ENCODE assay signal across 1 cellular context in the genomic region with DNA sequence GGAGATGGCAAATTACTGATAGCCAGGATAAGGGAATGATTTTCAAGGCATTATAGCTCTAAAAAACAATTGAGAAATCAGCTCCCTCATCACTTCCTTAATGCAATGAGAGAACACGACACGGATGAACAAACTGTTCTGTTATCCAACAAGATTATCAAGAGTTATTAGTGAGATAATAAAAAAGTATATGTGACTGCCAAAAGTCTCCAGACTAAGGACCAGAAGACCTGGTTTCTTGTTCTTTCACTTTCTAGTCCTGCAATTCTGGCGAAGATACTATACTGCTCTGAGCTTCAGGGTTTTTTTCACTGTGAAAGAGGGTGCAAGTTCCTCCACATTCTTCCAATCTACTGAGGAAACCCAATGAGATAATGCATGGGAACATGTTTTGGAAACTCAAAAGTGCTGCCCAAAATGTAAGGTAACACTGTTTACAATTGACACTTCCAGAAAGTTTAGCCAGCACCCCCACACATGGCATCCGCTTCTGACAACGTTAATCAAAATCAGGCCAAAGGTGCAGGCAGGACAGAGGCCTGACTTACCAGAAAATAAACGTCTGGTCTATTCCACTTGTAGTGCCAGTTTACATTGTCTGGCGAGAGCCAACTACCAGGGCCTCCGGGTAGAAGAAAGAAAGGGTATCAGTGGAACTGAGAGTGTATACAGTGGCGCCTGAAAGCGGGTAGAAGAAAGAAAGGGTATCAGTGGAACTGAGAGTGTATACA.
TF ChIP-seq lines count a peak whose summit lies in the region.

No MANE protein-coding gene starts in this region.

TF ChIP-seq in SK-N-SH, 30 proteins besides CTCF, POLR2A, EP300 and RAD21 (continued from another document):
- no peak for TF ChIP-seq MEF2A (IDR thresholded peaks at IDR 0.05; ENCODE audit: borderline replicate concordance, low read depth)
- no peak for TF ChIP-seq RFX5 (IDR thresholded peaks at IDR 0.05; ENCODE audit: low read length)
- no peak for TF ChIP-seq CHD2 (IDR thresholded peaks at IDR 0.05; ENCODE audit: low read length, partially characterized antibody)
- TF ChIP-seq TAF1 (IDR thresholded peaks at IDR 0.05; ENCODE audit: borderline replicate concordance, low read depth, low read length): no peak
- TF ChIP-seq TEAD4 (IDR thresholded peaks at IDR 0.05; ENCODE audit: borderline replicate concordance, insufficient read depth): no peak
- TF ChIP-seq, protein P1, sequence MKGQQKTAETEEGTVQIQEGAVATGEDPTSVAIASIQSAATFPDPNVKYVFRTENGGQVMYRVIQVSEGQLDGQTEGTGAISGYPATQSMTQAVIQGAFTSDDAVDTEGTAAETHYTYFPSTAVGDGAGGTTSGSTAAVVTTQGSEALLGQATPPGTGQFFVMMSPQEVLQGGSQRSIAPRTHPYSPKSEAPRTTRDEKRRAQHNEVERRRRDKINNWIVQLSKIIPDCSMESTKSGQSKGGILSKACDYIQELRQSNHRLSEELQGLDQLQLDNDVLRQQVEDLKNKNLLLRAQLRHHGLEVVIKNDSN (IDR thresholded peaks at IDR 0.05; ENCODE audit: borderline replicate concordance, low read depth): no peak
- no peak for TF ChIP-seq FOXJ3 (CRISPR knock-in tag; IDR thresholded peaks at IDR 0.05)
